Comparison of ENCODE assay signal across 11 cellular contexts in the genomic region with DNA sequence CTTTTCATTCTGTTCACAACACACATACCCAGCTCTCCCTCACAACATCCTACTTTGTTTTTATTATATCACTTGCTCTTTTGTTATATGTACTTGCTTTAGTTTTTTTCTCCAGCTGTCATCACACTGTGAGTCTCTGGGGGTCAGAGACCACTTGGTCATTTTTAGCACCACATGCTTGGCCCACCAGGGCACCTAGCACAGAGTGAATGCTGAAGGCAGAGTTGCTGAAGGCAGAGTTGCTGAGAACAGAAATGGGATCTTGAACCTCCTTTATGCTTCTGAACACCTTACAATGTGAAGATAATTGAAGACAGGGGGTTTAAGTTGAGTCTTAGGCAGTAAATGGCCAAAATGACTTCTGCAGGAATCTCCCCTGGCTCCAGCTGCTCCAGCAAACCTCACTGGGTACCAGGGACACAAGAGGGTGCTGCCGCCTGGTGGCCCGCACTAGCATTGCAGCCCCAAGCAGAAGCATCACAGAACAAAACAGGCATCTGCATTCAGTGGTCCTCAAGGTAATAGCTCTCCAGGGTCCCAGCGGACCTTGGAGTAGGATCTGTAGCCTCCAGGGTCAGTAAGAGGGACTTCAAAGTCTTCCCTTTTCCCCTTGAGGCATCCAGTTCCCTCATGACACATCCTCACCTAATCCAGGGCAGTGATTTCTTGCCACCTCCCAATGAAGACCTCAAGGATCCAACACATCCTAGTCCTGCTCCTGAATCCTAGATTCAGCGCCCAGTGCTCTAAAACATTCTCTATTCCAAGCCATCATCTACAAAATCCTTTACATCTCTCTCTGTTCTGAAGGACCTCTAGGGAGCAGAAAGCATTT.
DNase-seq lines count a peak whose midpoint lies in the region; TF ChIP-seq lines count a peak whose summit lies in the region.
"Had no signal": no experiment of that assay in that cellular context is flagged by ENCODE, and none has a peak within 500 bp of the region (broad histone marks: within the 10 kb centered on the region; RNA-seq: fewer than 3 reads in every experiment).

No MANE protein-coding gene starts in this region.

- H3K36me3 Mint-ChIP-seq in activated T-helper 2 cell treated with anti-CD3 and anti-CD28 coated beads, Interferon-gamma antibody, Interleukin-2, Interleukin-4, amounts not matched to agents 10 μg/mL and 5 μg/mL and 100 μg/mL, durations not matched to agents 14 hours and 24 hours and 36 hours (ENCODE audit: low read depth): no peaks in the 10 kb centered on the region

- no peak overlapping the region for H3K4me3 Mint-ChIP-seq in activated T-helper 2 cell treated with anti-CD3 and anti-CD28 coated beads, Interferon-gamma antibody, Interleukin-2, Interleukin-4, amounts not matched to agents 10 μg/mL and 5 μg/mL and 100 μg/mL, durations not matched to agents 14 hours and 24 hours and 36 hours (ENCODE audit: low read depth)
- H3K4me3 Mint-ChIP-seq: activated B cell treated with CpG ODN at 0.5 μM for 24 hours had no signal

- H3K27me3 ChIP-seq in neutrophil: no peaks in the 10 kb centered on the region

- H3K4me3 ChIP-seq in astrocyte of the cerebellum (ENCODE audit: low read depth, low read length) (no peak overlapping the region), neutrophil (ENCODE audit: low read depth in 1 of 2, low read length in 1 of 2) (no peak overlapping the region)
- H3K4me3 ChIP-seq: gastroesophageal sphincter had no signal

- intact Hi-C loops in activated T-helper 2 cell treated with anti-CD3 and anti-CD28 coated beads, Interferon-gamma antibody, Interleukin-2, Interleukin-4, amounts not matched to agents 10 μg/mL and 5 μg/mL and 100 μg/mL, durations not matched to agents 14 hours and 24 hours and 36 hours (cut with micrococcal nuclease): no loop called here

- H3K27ac ChIP-seq in neutrophil: no peak overlapping the region
- H3K27ac ChIP-seq: gastroesophageal sphincter had no signal

- peak; percentile 17 for TF ChIP-seq CTCF in astrocyte of the cerebellum (IDR thresholded peaks at IDR 0.05; ENCODE audit: low read depth, low read length, missing control alignments)
- TF ChIP-seq CTCF in neutrophil (IDR thresholded peaks at IDR 0.05): peak; percentile 22

- H3K4me1 ChIP-seq in neutrophil (ENCODE audit: control insufficient read depth in 1 of 2, insufficient read depth in 1 of 2, low read depth in 1 of 2, low read length in 1 of 2): no peaks in the 10 kb centered on the region
- H3K4me1 ChIP-seq: gastroesophageal sphincter had no signal

- no peaks in the 10 kb centered on the region for H3K9me3 ChIP-seq in neutrophil
- H3K9me3 ChIP-seq: gastroesophageal sphincter had no signal

- DNase-seq in NCI-H748 (lab: John Stamatoyannopoulos, UW; ENCODE audit: unreplicated experiment) (peak; percentile 59), NCI-H748 treated with DMSO at 0.1 percent for 48 hours (lab: John Stamatoyannopoulos, UW) (no peak), HT-29 (ENCODE audit: low spot score) (peak; percentile 32), astrocyte of the cerebellum (ENCODE audit: low read depth) (no peak), NCI-H1092 treated with DMSO at 0.1 percent for 48 hours (lab: John Stamatoyannopoulos, UW) (no peak), NCI-H345 (lab: John Stamatoyannopoulos, UW) (no peak)
- DNase-seq in activated T-helper 2 cell treated with anti-CD3 and anti-CD28 coated beads, Interferon-gamma antibody, Interleukin-2, Interleukin-4, amounts not matched to agents 10 μg/mL and 5 μg/mL and 100 μg/mL, durations not matched to agents 14 hours and 24 hours and 36 hours (ENCODE audit: low spot score): no peak
- DNase-seq: activated B cell treated with CpG ODN at 0.5 μM for 24 hours, DMS79 had no signal

- in situ Hi-C loops in astrocyte of the cerebellum (cut with HindIII; ENCODE audit: low sequenced_read_pairs): no loop called here

- no peaks in the 10 kb centered on the region for H3K27me3 Mint-ChIP-seq in activated T-helper 2 cell treated with anti-CD3 and anti-CD28 coated beads, Interferon-gamma antibody, Interleukin-2, Interleukin-4, amounts not matched to agents 10 μg/mL and 5 μg/mL and 100 μg/mL, durations not matched to agents 14 hours and 24 hours and 36 hours (ENCODE audit: low read depth)
- H3K27me3 Mint-ChIP-seq: activated B cell treated with CpG ODN at 0.5 μM for 24 hours had no signal

- no peaks in the 10 kb centered on the region for H3K36me3 ChIP-seq in neutrophil
- H3K36me3 ChIP-seq: gastroesophageal sphincter had no signal

- no peaks in the 10 kb centered on the region for H3K4me1 Mint-ChIP-seq in activated T-helper 2 cell treated with anti-CD3 and anti-CD28 coated beads, Interferon-gamma antibody, Interleukin-2, Interleukin-4, amounts not matched to agents 10 μg/mL and 5 μg/mL and 100 μg/mL, durations not matched to agents 14 hours and 24 hours and 36 hours (ENCODE audit: low read depth)
- H3K4me1 Mint-ChIP-seq: activated B cell treated with CpG ODN at 0.5 μM for 24 hours had no signal

- no peak overlapping the region for H3K27ac Mint-ChIP-seq in activated T-helper 2 cell treated with anti-CD3 and anti-CD28 coated beads, Interferon-gamma antibody, Interleukin-2, Interleukin-4, amounts not matched to agents 10 μg/mL and 5 μg/mL and 100 μg/mL, durations not matched to agents 14 hours and 24 hours and 36 hours
- H3K27ac Mint-ChIP-seq: activated B cell treated with CpG ODN at 0.5 μM for 24 hours had no signal

- H3K9me3 Mint-ChIP-seq in activated T-helper 2 cell treated with anti-CD3 and anti-CD28 coated beads, Interferon-gamma antibody, Interleukin-2, Interleukin-4, amounts not matched to agents 10 μg/mL and 5 μg/mL and 100 μg/mL, durations not matched to agents 14 hours and 24 hours and 36 hours: peaks cover 49% of the 10 kb centered on the region

Comparison
In these comparisons a context has a peak if more than half of its experiments do, and no peak if none do; other contexts are left out.
1. DNase-seq: peak in NCI-H748 (single experiment) and HT-29 (single experiment); none in NCI-H748 treated with DMSO at 0.1 percent for 48 hours (single experiment), astrocyte of the cerebellum (single experiment), NCI-H1092 treated with DMSO at 0.1 percent for 48 hours (single experiment), NCI-H345 (single experiment) and activated T-helper 2 cell treated with anti-CD3 and anti-CD28 coated beads, Interferon-gamma antibody, Interleukin-2, Interleukin-4, amounts not matched to agents 10 μg/mL and 5 μg/mL and 100 μg/mL, durations not matched to agents 14 hours and 24 hours and 36 hours (single experiment).